In the genomic region with DNA sequence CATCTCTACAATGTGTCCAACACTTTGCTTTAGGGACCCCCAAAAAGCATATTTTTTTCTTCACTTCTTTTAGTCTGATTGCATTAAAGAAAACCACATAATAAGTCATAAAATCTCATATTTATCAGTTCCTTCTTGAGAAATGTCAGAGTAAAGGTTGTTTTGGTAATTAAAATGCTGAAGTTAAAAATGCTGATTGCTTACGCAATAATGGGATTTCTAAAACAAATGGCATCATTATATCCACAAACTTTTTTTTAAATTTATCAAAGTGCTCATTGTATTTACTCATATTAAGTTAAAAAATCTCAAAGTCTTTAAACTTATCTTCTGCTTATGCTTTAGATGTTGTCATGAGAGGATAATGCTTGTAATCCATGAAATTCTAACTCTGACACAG, we compare ENCODE assay signal across 2 cellular contexts.
TF ChIP-seq lines count a peak whose summit lies in the region.

No MANE protein-coding gene starts in this region.

TF ChIP-seq in IMR-90, 13 proteins besides CTCF, POLR2A, EP300 and RAD21:
- TF ChIP-seq BHLHE40 (IDR thresholded peaks at IDR 0.05; ENCODE audit: low read depth, low read length) (no peak), CEBPB (IDR thresholded peaks at IDR 0.05; ENCODE audit: low read depth, low read length) (peak; percentile 80)

TF ChIP-seq in H1, 55 proteins besides CTCF, POLR2A, EP300 and RAD21:
- no peak for TF ChIP-seq RXRA (IDR thresholded peaks at IDR 0.05; ENCODE audit: insufficient read depth, low read depth, low read length)
- peak; percentile 60; the same call in 1 of the 2 replicates for TF ChIP-seq CEBPB (IDR thresholded peaks at IDR 0.05; ENCODE audit: low read depth, low read length)
